8 cellular contexts compared by ENCODE assay signal in the genomic region with DNA sequence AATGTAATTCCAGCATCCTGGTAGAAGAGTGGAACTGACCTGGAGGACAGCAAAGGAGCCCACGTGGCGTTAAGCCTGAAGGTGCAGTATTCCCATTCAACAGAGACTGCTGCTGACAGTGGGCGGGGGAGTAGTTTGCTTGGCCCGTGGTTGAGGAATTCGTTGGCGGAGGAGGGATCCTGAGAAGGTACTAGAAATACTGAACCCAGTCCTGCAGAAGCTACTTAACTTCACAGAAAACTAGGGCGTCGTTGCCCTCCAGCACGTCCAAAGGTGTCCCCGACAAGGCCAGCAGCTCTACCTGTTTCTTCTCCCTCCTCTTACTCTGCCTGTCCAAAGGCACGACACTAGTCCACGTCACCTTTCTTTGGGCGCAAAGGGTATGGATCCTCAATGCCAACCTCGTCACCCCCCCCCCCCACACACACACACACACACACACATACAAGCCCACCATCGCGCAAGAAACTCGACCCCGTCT. TPM values are rescaled to one million over a fixed set of nuclear protein-coding genes. Genes with fewer than 3 reads are reported as not detected.
DNase-seq lines count a peak whose midpoint lies in the region; ATAC-seq and TF ChIP-seq lines count a peak whose summit lies in the region.

No MANE protein-coding gene starts in this region.

- TF ChIP-seq CTCF in C4-2B (conservative IDR thresholded peaks at IDR 0.05), result no peak
- TF ChIP-seq CTCF in LNCaP clone FGC (IDR thresholded peaks at IDR 0.05; ENCODE audit: control insufficient read depth, extremely low read depth, insufficient read depth), result no peak

- peak; percentile 2 for ATAC-seq in GM19452 (IDR thresholded peaks at IDR 0.05; ENCODE audit: unreplicated experiment)

- H3K4me3 ChIP-seq in LNCaP clone FGC (ENCODE audit: low read depth, low read length), result peak overlapping the region; percentile 59

- H3K27ac ChIP-seq in C4-2B, result peak overlapping the region; percentile 78

- peak; percentile 7 for DNase-seq in LNCaP clone FGC (ENCODE audit: low read depth)
- DNase-seq in activated T-helper 9 cell treated with anti-CD3 and anti-CD28 coated beads, Interleukin-2, amount 50 U/mL, for 16 hours (ENCODE audit: low read depth), result peak; percentile 7
- peak; percentile 74 for DNase-seq in cardiac septum (ENCODE audit: low spot score)
- DNase-seq in pons (ENCODE audit: low spot score), result peak; percentile 58
- DNase-seq in cerebellar nuclear complex (lab: John Stamatoyannopoulos, UW), result no peak
- no peak for DNase-seq in NCI-H774 (lab: John Stamatoyannopoulos, UW)

- intact Hi-C loops in cardiac septum (cut with DNase I), result loop anchor here (2.0 kb wide), 1 partner anchor 49 kb away; a partner anchor contains a TSS

RNA-seq across cellular contexts. Expression of a gene that starts 0.3 kb away (rescaled TPM):
- 5.9 TPM for total RNA-seq in cardiac septum

RNA-seq across cellular contexts. Expression of a gene that starts 0.5 kb away (rescaled TPM):
- total RNA-seq in cardiac septum, result 7.8 TPM

RNA-seq across cellular contexts. Expression of a gene that starts 47.8 kb away (rescaled TPM):
- total RNA-seq in cardiac septum, result 16.5 TPM

Comparison
In these comparisons a context has a peak if more than half of its experiments do, and no peak if none do; other contexts are left out.
1. DNase-seq: peak in LNCaP clone FGC (single experiment), activated T-helper 9 cell treated with anti-CD3 and anti-CD28 coated beads, Interleukin-2, amount 50 U/mL, for 16 hours (single experiment), cardiac septum (single experiment) and pons (single experiment); none in cerebellar nuclear complex (0 of 2) and NCI-H774 (single experiment).